ENCODE assay signal across 34 cellular contexts in the genomic region with DNA sequence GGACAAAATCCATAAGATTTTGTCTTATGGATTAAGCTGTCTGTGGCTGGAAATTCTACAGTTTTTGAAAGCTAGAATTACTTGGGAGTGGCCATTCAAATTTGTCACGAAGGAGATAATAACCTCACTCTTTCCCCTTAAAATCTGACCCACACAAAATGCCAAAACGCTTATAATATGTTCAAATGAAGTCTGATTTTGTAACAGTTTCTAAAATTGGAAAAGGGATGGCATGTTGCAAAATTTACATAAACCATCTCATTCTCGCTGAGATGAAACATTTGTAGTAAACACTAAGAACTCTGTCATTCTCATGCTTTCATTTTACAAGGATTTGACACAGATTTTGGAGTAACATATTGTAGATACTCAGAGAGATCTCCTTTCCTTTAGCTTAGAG.
A peak's percentile ranks its signal among the peaks of the same experiment; 100 is the strongest.
DNase-seq lines count a peak whose midpoint lies in the region; FAIRE-seq and TF ChIP-seq lines count a peak whose summit lies in the region.
"Had no signal": no experiment of that assay in that cellular context is flagged by ENCODE, and none has a peak within 500 bp of the region (broad histone marks: within the 10 kb centered on the region; RNA-seq: fewer than 3 reads in every experiment).

No MANE protein-coding gene starts in this region.

- no peaks in the 10 kb centered on the region for H3K27me3 Mint-ChIP-seq in astrocyte (ENCODE audit: low read depth, unreplicated experiment)
- H3K27me3 Mint-ChIP-seq: activated CD4-positive, alpha-beta T cell treated with anti-CD3 and anti-CD28 coated beads, Interleukin-2, amount 10 ng/mL, durations not matched to agents 24 days and 14 days; activated naive CD8-positive, alpha-beta T cell treated with anti-CD3 and anti-CD28 coated beads, Interleukin-2, amount 50 U/mL, for 24 hours; B cell; memory B cell; progenitor cell of endocrine pancreas had no signal

- H3K79me2 ChIP-seq in astrocyte (ENCODE audit: insufficient read depth, low read length): no peaks in the 10 kb centered on the region

- H4K20me1 ChIP-seq in astrocyte (ENCODE audit: insufficient read depth, low read length): no peaks in the 10 kb centered on the region

- no peak overlapping the region for H3K4me3 Mint-ChIP-seq in astrocyte (ENCODE audit: unreplicated experiment)
- H3K4me3 Mint-ChIP-seq: activated CD4-positive, alpha-beta T cell treated with anti-CD3 and anti-CD28 coated beads, Interleukin-2, amount 10 ng/mL, durations not matched to agents 24 days and 14 days; activated naive CD8-positive, alpha-beta T cell treated with anti-CD3 and anti-CD28 coated beads, Interleukin-2, amount 50 U/mL, for 24 hours; activated T-cell treated with anti-CD3 and anti-CD28 coated beads, Interleukin-2, amount 50 U/mL, for 4 hours; B cell; memory B cell had no signal

- peaks cover 4% of the 10 kb centered on the region for H3K4me1 ChIP-seq in astrocyte (ENCODE audit: insufficient read depth, low read length)
- H3K4me1 ChIP-seq in mesenchymal stem cell (ENCODE audit: control insufficient read depth, insufficient read depth, low read depth, low read length): no peaks in the 10 kb centered on the region
- peaks cover 12% of the 10 kb centered on the region for H3K4me1 ChIP-seq in vagina
- peaks cover 6% of the 10 kb centered on the region for H3K4me1 ChIP-seq in A673 (ENCODE audit: insufficient read depth, low read length, poor library complexity, severe bottlenecking)
- H3K4me1 ChIP-seq: heart right ventricle, right lobe of liver, thyroid gland had no signal

- H3K23ac ChIP-seq in mesenchymal stem cell (ENCODE audit: low read length in 2 of 2): no peak overlapping the region

- no peak for TF ChIP-seq CTCF in astrocyte (IDR thresholded peaks at IDR 0.05; ENCODE audit: insufficient read depth, low read depth, low read length)
- no peak for TF ChIP-seq CTCF in vagina (IDR thresholded peaks at IDR 0.05)
- TF ChIP-seq CTCF in A673 (conservative IDR thresholded peaks at IDR 0.05; ENCODE audit: low read depth, low read length): no peak

- no peak overlapping the region for H2BK5ac ChIP-seq in mesenchymal stem cell (ENCODE audit: low read depth, low read length, poor library complexity, severe bottlenecking)

- H2AK5ac ChIP-seq in mesenchymal stem cell (ENCODE audit: low read length, severe bottlenecking): no peak overlapping the region

- H3K4me1 Mint-ChIP-seq in astrocyte (ENCODE audit: low read depth, unreplicated experiment): peaks cover 26% of the 10 kb centered on the region
- H3K4me1 Mint-ChIP-seq: activated CD4-positive, alpha-beta T cell treated with anti-CD3 and anti-CD28 coated beads, Interleukin-2, amount 10 ng/mL, durations not matched to agents 24 days and 14 days; activated naive CD8-positive, alpha-beta T cell treated with anti-CD3 and anti-CD28 coated beads, Interleukin-2, amount 50 U/mL, for 24 hours; B cell; memory B cell had no signal

- CTCF ChIA-PET in A673 (lab: Charles Lee): no interaction called here

- H2BK12ac ChIP-seq in mesenchymal stem cell (ENCODE audit: low read length in 2 of 2): no peak overlapping the region

- no peak for TF ChIP-seq POLR2A in vagina (IDR thresholded peaks at IDR 0.05)
- TF ChIP-seq POLR2A in GM12892 (IDR thresholded peaks at IDR 0.05; ENCODE audit: low read depth, low read length): no peak

- no CpG with 5 or more reads among the region's 3 CpGs for WGBS in mesenchymal stem cell

- H3K4ac ChIP-seq in mesenchymal stem cell (ENCODE audit: low read depth in 1 of 2, low read length in 2 of 2): no peak overlapping the region

- H4K8ac ChIP-seq in mesenchymal stem cell (ENCODE audit: low read length): no peak overlapping the region

- H3K27ac ChIP-seq in astrocyte (ENCODE audit: low read depth, low read length) (no peak overlapping the region), mesenchymal stem cell (ENCODE audit: low read length, poor library complexity, severe bottlenecking) (no peak overlapping the region), vagina (peak overlapping the region; percentile 51), A673 (ENCODE audit: low read depth, low read length, poor library complexity, severe bottlenecking) (no peak overlapping the region)
- H3K27ac ChIP-seq: brain microvascular endothelial cell, heart right ventricle, right lobe of liver, thyroid gland, WERI-Rb-1 had no signal

- no TSS peak for BruUV-seq in A673 (replicated peaks; lab: Mats Ljungman, UMichigan)

- POLR2A ChIA-PET in A673 (lab: Charles Lee; ENCODE audit: low non-redundant PET): no interaction called here

- DNase-seq in SIG-M5 treated with dmso at 0.1 percent for 504 hours (lab: John Stamatoyannopoulos, UW; ENCODE audit: unreplicated experiment) (peak; percentile 9), SIG-M5 (lab: John Stamatoyannopoulos, UW) (no peak), astrocyte (ENCODE audit: low read depth) (no peak), mesenchymal stem cell (no peak), vagina (ENCODE audit: extremely low spot score in 2 of 2) (no peak), RPMI8226 (no peak), GM12892 (ENCODE audit: insufficient read length) (no peak), A673 (ENCODE audit: low spot score) (no peak)
- DNase-seq: 8988T; activated CD4-positive, alpha-beta T cell treated with anti-CD3 and anti-CD28 coated beads, Interleukin-2, amount 10 ng/mL, durations not matched to agents 24 days and 14 days; activated gamma-delta T cell treated with Interleukin-2 at 50 U/mL for 16 hours; activated naive CD8-positive, alpha-beta T cell treated with anti-CD3 and anti-CD28 coated beads, Interleukin-2, amount 50 U/mL, for 24 hours; activated T-cell treated with anti-CD3 and anti-CD28 coated beads, Interleukin-2, amount 50 U/mL, for 4 hours; brain microvascular endothelial cell; foreskin melanocyte; GF-D8; heart right ventricle; KBM-7; left colon; MV-4-11; NCI-H2171 treated with DMSO at 0.1 percent for 48 hours; NCI-H524; right lobe of liver; SHP77 treated with DMSO at 0.1 percent for 48 hours; stimulated activated CD4-positive, alpha-beta T cell treated with anti-CD3 and anti-CD28 coated beads, Interleukin-15, amount 100 ng/mL, for 24 hours; stimulated activated naive CD4-positive, alpha-beta T cell treated with Interleukin-2 at 50 U/mL for 16 hours; T1000; thyroid gland; WERI-Rb-1 had no signal

- no peaks in the 10 kb centered on the region for H3K36me3 Mint-ChIP-seq in astrocyte (ENCODE audit: low read depth, unreplicated experiment)
- H3K36me3 Mint-ChIP-seq: memory B cell had no signal

- H3K9me3 Mint-ChIP-seq in astrocyte (ENCODE audit: unreplicated experiment): peaks cover 2% of the 10 kb centered on the region
- H3K9me3 Mint-ChIP-seq: activated CD4-positive, alpha-beta T cell treated with anti-CD3 and anti-CD28 coated beads, Interleukin-2, amount 10 ng/mL, durations not matched to agents 24 days and 14 days; activated T-cell treated with anti-CD3 and anti-CD28 coated beads, Interleukin-2, amount 50 U/mL, for 4 hours; memory B cell had no signal

- no peak overlapping the region for H3K14ac ChIP-seq in mesenchymal stem cell (ENCODE audit: low read length in 2 of 2)

- H3K27me3 ChIP-seq in astrocyte (ENCODE audit: insufficient read depth, low read length) (no peaks in the 10 kb centered on the region), mesenchymal stem cell (ENCODE audit: control insufficient read depth in 1 of 2, insufficient read depth in 1 of 2, low read length in 2 of 2) (no peaks in the 10 kb centered on the region), vagina (no peaks in the 10 kb centered on the region), A673 (replicated peaks; ENCODE audit: insufficient read depth, low read depth, low read length, poor library complexity) (no peaks in the 10 kb centered on the region)
- H3K27me3 ChIP-seq: brain microvascular endothelial cell, heart right ventricle, right lobe of liver, thyroid gland had no signal

- H2BK120ac ChIP-seq in mesenchymal stem cell (ENCODE audit: low read depth, low read length): no peak overlapping the region

- no peak overlapping the region for H4K91ac ChIP-seq in mesenchymal stem cell (ENCODE audit: low read length)

- H3K9ac ChIP-seq in astrocyte (ENCODE audit: low read length) (no peak overlapping the region), mesenchymal stem cell (ENCODE audit: low read length) (peak overlapping the region; percentile 54)

- H3K4me2 ChIP-seq in astrocyte (ENCODE audit: low read length) (no peak overlapping the region), mesenchymal stem cell (ENCODE audit: low read length, poor library complexity, severe bottlenecking) (no peak overlapping the region)

- H3K36me3 ChIP-seq in astrocyte (ENCODE audit: insufficient read depth, low read length) (no peaks in the 10 kb centered on the region), mesenchymal stem cell (ENCODE audit: control insufficient read depth in 1 of 2, insufficient read depth in 2 of 2, low read depth in 1 of 2, low read length in 2 of 2) (no peaks in the 10 kb centered on the region), vagina (no peaks in the 10 kb centered on the region), A673 (ENCODE audit: insufficient read depth, low read length, poor library complexity, severe bottlenecking) (no peaks in the 10 kb centered on the region)
- H3K36me3 ChIP-seq: brain microvascular endothelial cell, heart right ventricle, right lobe of liver, thyroid gland, WERI-Rb-1 had no signal

- no peak overlapping the region for H3K27ac Mint-ChIP-seq in astrocyte (ENCODE audit: unreplicated experiment)
- H3K27ac Mint-ChIP-seq: activated CD4-positive, alpha-beta T cell treated with anti-CD3 and anti-CD28 coated beads, Interleukin-2, amount 10 ng/mL, durations not matched to agents 24 days and 14 days; activated naive CD8-positive, alpha-beta T cell treated with anti-CD3 and anti-CD28 coated beads, Interleukin-2, amount 50 U/mL, for 24 hours; B cell; memory B cell; progenitor cell of endocrine pancreas had no signal

- no peaks in the 10 kb centered on the region for H3K79me1 ChIP-seq in mesenchymal stem cell (replicated peaks; ENCODE audit: low read length, poor library complexity, severe bottlenecking)

- H3K4me3 ChIP-seq in astrocyte (ENCODE audit: insufficient read depth, low read depth, low read length): no peak overlapping the region
- peak overlapping the region in 1 of 2 experiments; percentile 55 for H3K4me3 ChIP-seq in mesenchymal stem cell (ENCODE audit: insufficient read depth in 1 of 2, low read depth in 1 of 2, low read length in 2 of 2)
- H3K4me3 ChIP-seq in vagina: no peak overlapping the region
- no peak overlapping the region for H3K4me3 ChIP-seq in A673 (ENCODE audit: low read depth, low read length, poor library complexity, severe bottlenecking)
- H3K4me3 ChIP-seq: heart right ventricle, right lobe of liver, thyroid gland had no signal

- H3K18ac ChIP-seq in mesenchymal stem cell (ENCODE audit: low read depth in 1 of 2, low read length in 2 of 2): no peak overlapping the region

- intact Hi-C loops in vagina (cut with DNase I) (no loop called here), A673 (cut with micrococcal nuclease; ENCODE audit: unreplicated experiment) (no loop called here)

- H3K9me3 ChIP-seq in astrocyte (ENCODE audit: insufficient read depth, low read depth, low read length): no peaks in the 10 kb centered on the region
- H3K9me3 ChIP-seq in mesenchymal stem cell (ENCODE audit: control insufficient read depth, low read length): no peaks in the 10 kb centered on the region
- no peaks in the 10 kb centered on the region for H3K9me3 ChIP-seq in vagina
- H3K9me3 ChIP-seq in A673 (ENCODE audit: low read depth, low read length, poor library complexity, severe bottlenecking): no peaks in the 10 kb centered on the region
- H3K9me3 ChIP-seq: heart right ventricle, right lobe of liver, thyroid gland had no signal

- no peak overlapping the region for H2AFZ ChIP-seq in astrocyte (ENCODE audit: low read depth, low read length)
- H2AFZ ChIP-seq in mesenchymal stem cell (ENCODE audit: low read depth, low read length): no peak overlapping the region

- FAIRE-seq in astrocyte (lab: Jason Lieb, UNC) (peak; percentile 78), GM12892 (lab: Jason Lieb, UNC) (no peak)
- FAIRE-seq: GM18507, HTR-8/SVneo had no signal

- H2BK15ac ChIP-seq in mesenchymal stem cell (ENCODE audit: low read depth, poor library complexity, severe bottlenecking): no peak overlapping the region
